In genomic region chr2:118923371-118923770, GRCh38 we compare ENCODE assay signal across 21 cellular contexts. TPM values are rescaled to one million over a fixed set of nuclear protein-coding genes. Genes with fewer than 3 reads are reported as not detected.
"Had no signal": no experiment of that assay in that cellular context is flagged by ENCODE, and none has a peak within 500 bp of the region (broad histone marks: within the 10 kb centered on the region; RNA-seq: fewer than 3 reads in every experiment).

No MANE protein-coding gene starts in this region.

- H3K9me3 Mint-ChIP-seq: natural killer cell; neural crest cell; stimulated activated effector memory CD8-positive, alpha-beta T cell treated with anti-CD3 and anti-CD28 coated beads, Interleukin-12 subunit alpha, Interleukin-12 subunit beta, amount 100 ng/mL, for 72 hours had no signal

- H3K79me2 ChIP-seq: hepatocyte had no signal

- H3K36me3 ChIP-seq: ovary, tibial nerve, upper lobe of right lung, vagina had no signal

- H3K4me3 Mint-ChIP-seq: natural killer cell; neural crest cell; stimulated activated effector memory CD8-positive, alpha-beta T cell treated with anti-CD3 and anti-CD28 coated beads, Interleukin-12 subunit alpha, Interleukin-12 subunit beta, amount 100 ng/mL, for 72 hours had no signal

- H3K27ac Mint-ChIP-seq: natural killer cell; progenitor cell of endocrine pancreas; stimulated activated effector memory CD8-positive, alpha-beta T cell treated with anti-CD3 and anti-CD28 coated beads, Interleukin-12 subunit alpha, Interleukin-12 subunit beta, amount 100 ng/mL, for 72 hours had no signal

- DNase-seq: effector CD8-positive, alpha-beta T cell; foreskin melanocyte; head of caudate nucleus; kidney glomerular epithelial cell; mammary epithelial cell; mucosa of descending colon; natural killer cell; ovary; right cardiac atrium; stimulated activated CD4-positive, alpha-beta T cell treated with anti-CD3 and anti-CD28 coated beads, Interleukin-4, amount 100 ng/mL, for 1 hour; stimulated activated CD8-positive, alpha-beta memory T cell treated with anti-CD3 and anti-CD28 coated beads, Interleukin-4, amount 100 ng/mL, for 48 hours; stimulated activated naive CD8-positive, alpha-beta T cell treated with anti-CD3 and anti-CD28 coated beads, Interleukin-15, Interleukin-2, amounts not matched to agents 100 U/mL and 50 U/mL, for 24 hours; upper lobe of right lung had no signal

- H3K4me2 ChIP-seq: hepatocyte had no signal

- H3K4me3 ChIP-seq: coronary artery, hepatocyte, mucosa of descending colon, ovary, tibial nerve, upper lobe of right lung, vagina had no signal

- H3K36me3 Mint-ChIP-seq: natural killer cell; stimulated activated effector memory CD8-positive, alpha-beta T cell treated with anti-CD3 and anti-CD28 coated beads, Interleukin-12 subunit alpha, Interleukin-12 subunit beta, amount 100 ng/mL, for 72 hours had no signal

- H3K27me3 ChIP-seq: hepatocyte, ovary, tibial nerve, vagina had no signal

- H3K4me1 ChIP-seq: tibial nerve, vagina had no signal

- H3K27ac ChIP-seq: coronary artery, hepatocyte, ovary, tibial nerve, upper lobe of right lung, vagina had no signal

- H3K9me3 ChIP-seq: mucosa of descending colon, ovary, tibial nerve, upper lobe of right lung, vagina had no signal

- H3K4me1 Mint-ChIP-seq: natural killer cell; neural crest cell; stimulated activated effector memory CD8-positive, alpha-beta T cell treated with anti-CD3 and anti-CD28 coated beads, Interleukin-12 subunit alpha, Interleukin-12 subunit beta, amount 100 ng/mL, for 72 hours had no signal

RNA-seq across cellular contexts. Expression of gene MARCO, which starts 18.6 kb away (rescaled TPM):
- total RNA-seq: dermis microvascular lymphatic vessel endothelial cell, mammary epithelial cell, progenitor cell of endocrine pancreas had no signal
- polyA plus RNA-seq: hepatocyte had no signal
